Comparison of ENCODE assay signal across 18 cellular contexts in the genomic region with DNA sequence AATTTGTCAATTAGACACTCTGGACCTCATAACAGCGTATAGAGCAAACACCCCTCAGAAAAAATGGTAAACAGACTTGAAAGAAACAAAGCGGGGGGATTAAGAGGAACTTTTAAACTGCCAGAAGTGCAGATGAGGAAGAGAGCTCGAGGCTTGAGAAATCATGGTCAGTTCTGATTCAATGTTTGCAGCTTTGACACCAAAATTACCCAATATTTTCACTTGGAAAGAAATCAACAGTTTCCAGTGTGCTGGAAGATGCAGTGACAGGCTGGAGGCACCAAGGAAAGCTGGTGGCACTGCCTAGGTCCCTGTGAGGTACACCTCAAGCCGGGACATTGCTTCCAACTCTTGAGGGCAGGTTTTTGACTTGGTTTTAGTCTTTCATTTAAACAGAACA.
"Had no signal": no experiment of that assay in that cellular context is flagged by ENCODE, and none has a peak within 500 bp of the region (broad histone marks: within the 10 kb centered on the region; RNA-seq: fewer than 3 reads in every experiment).

No MANE protein-coding gene starts in this region.

- DNase-seq: activated CD4-positive, alpha-beta T cell treated with anti-CD3 and anti-CD28 coated beads, Interleukin-2, amount 50 U/mL, for 1 hour; activated naive CD4-positive, alpha-beta T cell; aorta; effector memory CD8-positive, alpha-beta T cell; foreskin melanocyte; kidney glomerular epithelial cell; occipital lobe; stimulated activated CD4-positive, alpha-beta T cell treated with anti-CD3 and anti-CD28 coated beads, Interleukin-4, amount 100 ng/mL, for 24 hours; stimulated activated naive CD4-positive, alpha-beta T cell; substantia nigra had no signal

- H3K27ac Mint-ChIP-seq: effector memory CD8-positive, alpha-beta T cell; natural killer cell treated with Interleukin-12 subunit alpha and Interleukin-12 subunit beta and Interleukin-15 and Interleukin-18, amount 100 ng/mL, for 72 hours; progenitor cell of endocrine pancreas had no signal

- H3K27ac ChIP-seq: epithelial cell of prostate, right atrium auricular region, skin epidermis, tibial nerve, vagina had no signal

- H3K4me3 Mint-ChIP-seq: dendritic cell treated with granulocyte-macrophage colony-stimulating factor and Interleukin-4, amounts not matched to agents 40 ng/mL and 50 ng/mL, for 4 days; effector memory CD8-positive, alpha-beta T cell; natural killer cell treated with Interleukin-12 subunit alpha and Interleukin-12 subunit beta and Interleukin-15 and Interleukin-18, amount 100 ng/mL, for 72 hours had no signal

- H3K4me3 ChIP-seq: right atrium auricular region, skin epidermis, tibial nerve, vagina had no signal

- H3K9me3 ChIP-seq: right atrium auricular region, tibial nerve, vagina had no signal

- H3K27me3 Mint-ChIP-seq: dendritic cell treated with granulocyte-macrophage colony-stimulating factor and Interleukin-4, amounts not matched to agents 40 ng/mL and 50 ng/mL, for 4 days had no signal

- H3K36me3 ChIP-seq: right atrium auricular region, tibial nerve, vagina had no signal

- H3K36me3 Mint-ChIP-seq: natural killer cell treated with Interleukin-12 subunit alpha and Interleukin-12 subunit beta and Interleukin-15 and Interleukin-18, amount 100 ng/mL, for 72 hours had no signal

- H3K4me1 ChIP-seq: right atrium auricular region, tibial nerve, vagina had no signal

- H3K27me3 ChIP-seq: right atrium auricular region, tibial nerve, vagina had no signal
